1 cellular context compared by ENCODE assay signal in the genomic region with DNA sequence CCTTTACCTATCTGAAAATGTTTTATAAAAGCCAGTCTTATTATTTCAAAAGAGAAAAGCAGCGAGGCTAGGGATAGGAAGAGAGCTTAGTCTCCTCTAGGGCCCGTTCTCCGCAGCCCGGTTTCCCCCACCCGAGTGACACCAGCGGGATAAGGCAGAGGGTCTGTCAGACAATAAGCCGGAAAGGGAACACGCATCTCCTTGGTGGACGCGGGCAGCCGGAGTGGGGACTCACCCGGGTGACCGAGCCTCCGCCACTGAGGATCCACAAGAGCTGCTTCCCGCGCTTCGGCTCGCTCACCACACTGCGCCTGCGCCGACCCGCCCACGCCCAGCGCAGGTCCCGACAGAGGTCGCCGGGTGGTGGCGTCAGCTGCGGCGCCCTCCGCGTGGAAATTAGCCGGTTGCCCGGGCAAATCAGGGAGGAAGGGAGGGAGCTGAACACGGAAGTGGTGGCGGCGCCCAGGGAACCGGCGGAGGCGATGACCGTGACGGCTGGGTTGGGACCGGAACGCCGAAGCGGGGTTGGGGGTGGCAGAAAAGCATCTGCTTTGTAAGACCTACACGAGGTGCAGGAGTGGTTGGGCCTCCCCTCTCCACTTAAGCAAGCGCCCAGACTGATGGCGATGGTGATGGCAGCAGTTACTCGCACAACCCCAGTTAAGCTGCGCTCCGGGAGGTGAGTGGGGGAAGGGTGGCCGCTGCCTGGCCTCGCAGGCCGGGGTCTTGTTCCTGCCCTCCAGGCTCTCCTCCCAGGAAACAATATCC.
TF ChIP-seq lines count a peak whose summit lies in the region.

A gene with protein sequence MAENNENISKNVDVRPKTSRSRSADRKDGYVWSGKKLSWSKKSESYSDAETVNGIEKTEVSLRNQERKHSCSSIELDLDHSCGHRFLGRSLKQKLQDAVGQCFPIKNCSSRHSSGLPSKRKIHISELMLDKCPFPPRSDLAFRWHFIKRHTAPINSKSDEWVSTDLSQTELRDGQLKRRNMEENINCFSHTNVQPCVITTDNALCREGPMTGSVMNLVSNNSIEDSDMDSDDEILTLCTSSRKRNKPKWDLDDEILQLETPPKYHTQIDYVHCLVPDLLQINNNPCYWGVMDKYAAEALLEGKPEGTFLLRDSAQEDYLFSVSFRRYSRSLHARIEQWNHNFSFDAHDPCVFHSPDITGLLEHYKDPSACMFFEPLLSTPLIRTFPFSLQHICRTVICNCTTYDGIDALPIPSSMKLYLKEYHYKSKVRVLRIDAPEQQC (plus strand): TSS at position 444 of the 768 bp plus-strand sequence. CDS start 15,806 bp downstream, outside the sequence.
A gene with protein sequence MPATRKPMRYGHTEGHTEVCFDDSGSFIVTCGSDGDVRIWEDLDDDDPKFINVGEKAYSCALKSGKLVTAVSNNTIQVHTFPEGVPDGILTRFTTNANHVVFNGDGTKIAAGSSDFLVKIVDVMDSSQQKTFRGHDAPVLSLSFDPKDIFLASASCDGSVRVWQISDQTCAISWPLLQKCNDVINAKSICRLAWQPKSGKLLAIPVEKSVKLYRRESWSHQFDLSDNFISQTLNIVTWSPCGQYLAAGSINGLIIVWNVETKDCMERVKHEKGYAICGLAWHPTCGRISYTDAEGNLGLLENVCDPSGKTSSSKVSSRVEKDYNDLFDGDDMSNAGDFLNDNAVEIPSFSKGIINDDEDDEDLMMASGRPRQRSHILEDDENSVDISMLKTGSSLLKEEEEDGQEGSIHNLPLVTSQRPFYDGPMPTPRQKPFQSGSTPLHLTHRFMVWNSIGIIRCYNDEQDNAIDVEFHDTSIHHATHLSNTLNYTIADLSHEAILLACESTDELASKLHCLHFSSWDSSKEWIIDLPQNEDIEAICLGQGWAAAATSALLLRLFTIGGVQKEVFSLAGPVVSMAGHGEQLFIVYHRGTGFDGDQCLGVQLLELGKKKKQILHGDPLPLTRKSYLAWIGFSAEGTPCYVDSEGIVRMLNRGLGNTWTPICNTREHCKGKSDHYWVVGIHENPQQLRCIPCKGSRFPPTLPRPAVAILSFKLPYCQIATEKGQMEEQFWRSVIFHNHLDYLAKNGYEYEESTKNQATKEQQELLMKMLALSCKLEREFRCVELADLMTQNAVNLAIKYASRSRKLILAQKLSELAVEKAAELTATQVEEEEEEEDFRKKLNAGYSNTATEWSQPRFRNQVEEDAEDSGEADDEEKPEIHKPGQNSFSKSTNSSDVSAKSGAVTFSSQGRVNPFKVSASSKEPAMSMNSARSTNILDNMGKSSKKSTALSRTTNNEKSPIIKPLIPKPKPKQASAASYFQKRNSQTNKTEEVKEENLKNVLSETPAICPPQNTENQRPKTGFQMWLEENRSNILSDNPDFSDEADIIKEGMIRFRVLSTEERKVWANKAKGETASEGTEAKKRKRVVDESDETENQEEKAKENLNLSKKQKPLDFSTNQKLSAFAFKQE (minus strand): TSS at position 307 of the 768 bp plus-strand sequence. CDS start 312 bp downstream, outside the sequence.

TF ChIP-seq in H1, 55 proteins besides CTCF, POLR2A, EP300 and RAD21 (continues in another document):
- 0 out of 2 replicates have a peak, but pooled peaks have one; percentile 65 for TF ChIP-seq KDM5A (IDR thresholded peaks at IDR 0.05; ENCODE audit: low read length)
- no peak for TF ChIP-seq FOSL1 (IDR thresholded peaks at IDR 0.05; ENCODE audit: insufficient read depth, low read depth, low read length)
- peak; percentile 93 for TF ChIP-seq KDM4A (IDR thresholded peaks at IDR 0.05; ENCODE audit: low read depth, low read length, severe bottlenecking)
- no peak; the same call in 1 of the 2 replicates for TF ChIP-seq GABPA (IDR thresholded peaks at IDR 0.05; ENCODE audit: borderline replicate concordance, insufficient read depth, low read length)
- no peak for TF ChIP-seq TEAD4 (IDR thresholded peaks at IDR 0.05; ENCODE audit: low read depth, low read length)
- TF ChIP-seq, protein P1, sequence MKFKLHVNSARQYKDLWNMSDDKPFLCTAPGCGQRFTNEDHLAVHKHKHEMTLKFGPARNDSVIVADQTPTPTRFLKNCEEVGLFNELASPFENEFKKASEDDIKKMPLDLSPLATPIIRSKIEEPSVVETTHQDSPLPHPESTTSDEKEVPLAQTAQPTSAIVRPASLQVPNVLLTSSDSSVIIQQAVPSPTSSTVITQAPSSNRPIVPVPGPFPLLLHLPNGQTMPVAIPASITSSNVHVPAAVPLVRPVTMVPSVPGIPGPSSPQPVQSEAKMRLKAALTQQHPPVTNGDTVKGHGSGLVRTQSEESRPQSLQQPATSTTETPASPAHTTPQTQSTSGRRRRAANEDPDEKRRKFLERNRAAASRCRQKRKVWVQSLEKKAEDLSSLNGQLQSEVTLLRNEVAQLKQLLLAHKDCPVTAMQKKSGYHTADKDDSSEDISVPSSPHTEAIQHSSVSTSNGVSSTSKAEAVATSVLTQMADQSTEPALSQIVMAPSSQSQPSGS (IDR thresholded peaks at IDR 0.05; ENCODE audit: low read length): peak; percentile 89
- TF ChIP-seq SP1 (IDR thresholded peaks at IDR 0.05; ENCODE audit: low read depth, low read length): 0 out of 2 replicates have a peak, but pooled peaks have one; percentile 38
- TF ChIP-seq, protein P2, sequence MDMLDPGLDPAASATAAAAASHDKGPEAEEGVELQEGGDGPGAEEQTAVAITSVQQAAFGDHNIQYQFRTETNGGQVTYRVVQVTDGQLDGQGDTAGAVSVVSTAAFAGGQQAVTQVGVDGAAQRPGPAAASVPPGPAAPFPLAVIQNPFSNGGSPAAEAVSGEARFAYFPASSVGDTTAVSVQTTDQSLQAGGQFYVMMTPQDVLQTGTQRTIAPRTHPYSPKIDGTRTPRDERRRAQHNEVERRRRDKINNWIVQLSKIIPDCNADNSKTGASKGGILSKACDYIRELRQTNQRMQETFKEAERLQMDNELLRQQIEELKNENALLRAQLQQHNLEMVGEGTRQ (IDR thresholded peaks at IDR 0.05; ENCODE audit: low read length): no peak
- TF ChIP-seq CHD1 (IDR thresholded peaks at IDR 0.05; ENCODE audit: low read depth, low read length): no peak
- TF ChIP-seq GTF2F1 (IDR thresholded peaks at IDR 0.05; ENCODE audit: borderline replicate concordance, low read depth, low read length): peak; percentile 61
- peak; percentile 87; the same call in 1 of the 2 replicates for TF ChIP-seq TBP (IDR thresholded peaks at IDR 0.05; ENCODE audit: low read depth, low read length)
- 0 out of 2 replicates have a peak, but pooled peaks have one; percentile 3 for TF ChIP-seq TCF12 (IDR thresholded peaks at IDR 0.05; ENCODE audit: low read depth, low read length)
- TF ChIP-seq KDM1A (IDR thresholded peaks at IDR 0.05; ENCODE audit: borderline replicate concordance, low read length): peak; percentile 28; the same call in 1 of the 2 replicates
- TF ChIP-seq CHD2 (IDR thresholded peaks at IDR 0.05; ENCODE audit: low read length): no peak
- peak; percentile 95 for TF ChIP-seq TAF1 (IDR thresholded peaks at IDR 0.05; ENCODE audit: low read depth, low read length)
- TF ChIP-seq, protein P3, sequence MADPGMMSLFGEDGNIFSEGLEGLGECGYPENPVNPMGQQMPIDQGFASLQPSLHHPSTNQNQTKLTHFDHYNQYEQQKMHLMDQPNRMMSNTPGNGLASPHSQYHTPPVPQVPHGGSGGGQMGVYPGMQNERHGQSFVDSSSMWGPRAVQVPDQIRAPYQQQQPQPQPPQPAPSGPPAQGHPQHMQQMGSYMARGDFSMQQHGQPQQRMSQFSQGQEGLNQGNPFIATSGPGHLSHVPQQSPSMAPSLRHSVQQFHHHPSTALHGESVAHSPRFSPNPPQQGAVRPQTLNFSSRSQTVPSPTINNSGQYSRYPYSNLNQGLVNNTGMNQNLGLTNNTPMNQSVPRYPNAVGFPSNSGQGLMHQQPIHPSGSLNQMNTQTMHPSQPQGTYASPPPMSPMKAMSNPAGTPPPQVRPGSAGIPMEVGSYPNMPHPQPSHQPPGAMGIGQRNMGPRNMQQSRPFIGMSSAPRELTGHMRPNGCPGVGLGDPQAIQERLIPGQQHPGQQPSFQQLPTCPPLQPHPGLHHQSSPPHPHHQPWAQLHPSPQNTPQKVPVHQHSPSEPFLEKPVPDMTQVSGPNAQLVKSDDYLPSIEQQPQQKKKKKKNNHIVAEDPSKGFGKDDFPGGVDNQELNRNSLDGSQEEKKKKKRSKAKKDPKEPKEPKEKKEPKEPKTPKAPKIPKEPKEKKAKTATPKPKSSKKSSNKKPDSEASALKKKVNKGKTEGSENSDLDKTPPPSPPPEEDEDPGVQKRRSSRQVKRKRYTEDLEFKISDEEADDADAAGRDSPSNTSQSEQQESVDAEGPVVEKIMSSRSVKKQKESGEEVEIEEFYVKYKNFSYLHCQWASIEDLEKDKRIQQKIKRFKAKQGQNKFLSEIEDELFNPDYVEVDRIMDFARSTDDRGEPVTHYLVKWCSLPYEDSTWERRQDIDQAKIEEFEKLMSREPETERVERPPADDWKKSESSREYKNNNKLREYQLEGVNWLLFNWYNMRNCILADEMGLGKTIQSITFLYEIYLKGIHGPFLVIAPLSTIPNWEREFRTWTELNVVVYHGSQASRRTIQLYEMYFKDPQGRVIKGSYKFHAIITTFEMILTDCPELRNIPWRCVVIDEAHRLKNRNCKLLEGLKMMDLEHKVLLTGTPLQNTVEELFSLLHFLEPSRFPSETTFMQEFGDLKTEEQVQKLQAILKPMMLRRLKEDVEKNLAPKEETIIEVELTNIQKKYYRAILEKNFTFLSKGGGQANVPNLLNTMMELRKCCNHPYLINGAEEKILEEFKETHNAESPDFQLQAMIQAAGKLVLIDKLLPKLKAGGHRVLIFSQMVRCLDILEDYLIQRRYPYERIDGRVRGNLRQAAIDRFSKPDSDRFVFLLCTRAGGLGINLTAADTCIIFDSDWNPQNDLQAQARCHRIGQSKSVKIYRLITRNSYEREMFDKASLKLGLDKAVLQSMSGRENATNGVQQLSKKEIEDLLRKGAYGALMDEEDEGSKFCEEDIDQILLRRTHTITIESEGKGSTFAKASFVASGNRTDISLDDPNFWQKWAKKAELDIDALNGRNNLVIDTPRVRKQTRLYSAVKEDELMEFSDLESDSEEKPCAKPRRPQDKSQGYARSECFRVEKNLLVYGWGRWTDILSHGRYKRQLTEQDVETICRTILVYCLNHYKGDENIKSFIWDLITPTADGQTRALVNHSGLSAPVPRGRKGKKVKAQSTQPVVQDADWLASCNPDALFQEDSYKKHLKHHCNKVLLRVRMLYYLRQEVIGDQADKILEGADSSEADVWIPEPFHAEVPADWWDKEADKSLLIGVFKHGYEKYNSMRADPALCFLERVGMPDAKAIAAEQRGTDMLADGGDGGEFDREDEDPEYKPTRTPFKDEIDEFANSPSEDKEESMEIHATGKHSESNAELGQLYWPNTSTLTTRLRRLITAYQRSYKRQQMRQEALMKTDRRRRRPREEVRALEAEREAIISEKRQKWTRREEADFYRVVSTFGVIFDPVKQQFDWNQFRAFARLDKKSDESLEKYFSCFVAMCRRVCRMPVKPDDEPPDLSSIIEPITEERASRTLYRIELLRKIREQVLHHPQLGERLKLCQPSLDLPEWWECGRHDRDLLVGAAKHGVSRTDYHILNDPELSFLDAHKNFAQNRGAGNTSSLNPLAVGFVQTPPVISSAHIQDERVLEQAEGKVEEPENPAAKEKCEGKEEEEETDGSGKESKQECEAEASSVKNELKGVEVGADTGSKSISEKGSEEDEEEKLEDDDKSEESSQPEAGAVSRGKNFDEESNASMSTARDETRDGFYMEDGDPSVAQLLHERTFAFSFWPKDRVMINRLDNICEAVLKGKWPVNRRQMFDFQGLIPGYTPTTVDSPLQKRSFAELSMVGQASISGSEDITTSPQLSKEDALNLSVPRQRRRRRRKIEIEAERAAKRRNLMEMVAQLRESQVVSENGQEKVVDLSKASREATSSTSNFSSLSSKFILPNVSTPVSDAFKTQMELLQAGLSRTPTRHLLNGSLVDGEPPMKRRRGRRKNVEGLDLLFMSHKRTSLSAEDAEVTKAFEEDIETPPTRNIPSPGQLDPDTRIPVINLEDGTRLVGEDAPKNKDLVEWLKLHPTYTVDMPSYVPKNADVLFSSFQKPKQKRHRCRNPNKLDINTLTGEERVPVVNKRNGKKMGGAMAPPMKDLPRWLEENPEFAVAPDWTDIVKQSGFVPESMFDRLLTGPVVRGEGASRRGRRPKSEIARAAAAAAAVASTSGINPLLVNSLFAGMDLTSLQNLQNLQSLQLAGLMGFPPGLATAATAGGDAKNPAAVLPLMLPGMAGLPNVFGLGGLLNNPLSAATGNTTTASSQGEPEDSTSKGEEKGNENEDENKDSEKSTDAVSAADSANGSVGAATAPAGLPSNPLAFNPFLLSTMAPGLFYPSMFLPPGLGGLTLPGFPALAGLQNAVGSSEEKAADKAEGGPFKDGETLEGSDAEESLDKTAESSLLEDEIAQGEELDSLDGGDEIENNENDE (IDR thresholded peaks at IDR 0.05; ENCODE audit: insufficient replicate concordance, low read length): no peak
- peak; percentile 38; the same call in 1 of the 2 replicates for TF ChIP-seq JUND (IDR thresholded peaks at IDR 0.05; ENCODE audit: low read length)
- TF ChIP-seq EZH2 (IDR thresholded peaks at IDR 0.05; ENCODE audit: low read depth, low read length, severe bottlenecking): no peak
- TF ChIP-seq SIN3A (conservative IDR thresholded peaks at IDR 0.05 in 1 of 2, IDR thresholded peaks at IDR 0.05 in 1 of 2; ENCODE audit: low read depth in 1 of 2, low read length in 2 of 2): peak; percentile 61 to 89; a peak in 3 of 4 replicates
- TF ChIP-seq NRF1 (IDR thresholded peaks at IDR 0.05; ENCODE audit: low read depth, low read length): peak; percentile 60
- TF ChIP-seq RNF2 (IDR thresholded peaks at IDR 0.05; ENCODE audit: borderline replicate concordance, low read depth, low read length, missing control alignments, poor library complexity, severe bottlenecking): no peak
- TF ChIP-seq BACH1 (IDR thresholded peaks at IDR 0.05; ENCODE audit: low read length): peak; percentile 62
- TF ChIP-seq YY1 (IDR thresholded peaks at IDR 0.05; ENCODE audit: low read depth, low read length): peak; percentile 67; the same call in 1 of the 2 replicates
- no peak for TF ChIP-seq CEBPB (IDR thresholded peaks at IDR 0.05; ENCODE audit: low read depth, low read length)
- peak; percentile 44 for TF ChIP-seq SAP30 (IDR thresholded peaks at IDR 0.05; ENCODE audit: insufficient read depth, insufficient replicate concordance, low read length)
- no peak for TF ChIP-seq POU5F1 (IDR thresholded peaks at IDR 0.05; ENCODE audit: low read depth, low read length)
- TF ChIP-seq, protein P4, sequence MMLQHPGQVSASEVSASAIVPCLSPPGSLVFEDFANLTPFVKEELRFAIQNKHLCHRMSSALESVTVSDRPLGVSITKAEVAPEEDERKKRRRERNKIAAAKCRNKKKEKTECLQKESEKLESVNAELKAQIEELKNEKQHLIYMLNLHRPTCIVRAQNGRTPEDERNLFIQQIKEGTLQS (IDR thresholded peaks at IDR 0.05; ENCODE audit: insufficient read depth, low read depth, low read length): peak; percentile 75
- TF ChIP-seq TAF7 (optimal IDR thresholded peaks at IDR 0.05; ENCODE audit: borderline replicate concordance, low read depth, low read length): peak; percentile 92
- TF ChIP-seq SP2 (IDR thresholded peaks at IDR 0.05; ENCODE audit: low read length): no peak
- peak; percentile 95 for TF ChIP-seq CTBP2 (IDR thresholded peaks at IDR 0.05; ENCODE audit: borderline replicate concordance, insufficient read depth, insufficient read length, low read length)
- TF ChIP-seq HDAC6 (IDR thresholded peaks at IDR 0.05; ENCODE audit: low read depth, low read length): no peak
- TF ChIP-seq RXRA (IDR thresholded peaks at IDR 0.05; ENCODE audit: insufficient read depth, low read depth, low read length): peak; percentile 55; the same call in 1 of the 2 replicates
- no peak for TF ChIP-seq SP4 (IDR thresholded peaks at IDR 0.05; ENCODE audit: low read length)
- peak; percentile 94 for TF ChIP-seq NANOG (IDR thresholded peaks at IDR 0.05; ENCODE audit: insufficient read depth, low read depth, low read length, poor library complexity, severe bottlenecking)
- TF ChIP-seq ASH2L (IDR thresholded peaks at IDR 0.05; ENCODE audit: low read length): peak; percentile 100
- TF ChIP-seq POLR2AphosphoS5 (IDR thresholded peaks at IDR 0.05; ENCODE audit: low read depth, low read length): peak; percentile 98
- TF ChIP-seq JUN (IDR thresholded peaks at IDR 0.05; ENCODE audit: low read depth, low read length): no peak
